Comparison of ENCODE assay signal across 1 cellular context in genomic region chr6:6220718-6221117, GRCh38.
TF ChIP-seq lines count a peak whose summit lies in the region.

No MANE protein-coding gene starts in this region.

TF ChIP-seq in HepG2, 621 proteins besides CTCF, POLR2A, EP300 and RAD21 (continued from another document):
- TF ChIP-seq STAG1 (CRISPR knock-in tag; IDR thresholded peaks at IDR 0.05), result peak; percentile 25
